In genomic region chr13:24540236-24541126, GRCh38 we compare ENCODE assay signal across 10 cellular contexts. TPM values are rescaled to one million over a fixed set of nuclear protein-coding genes. Genes with fewer than 3 reads are reported as not detected.
A peak's percentile ranks its signal among the peaks of the same experiment; 100 is the strongest.
DNase-seq lines count a peak whose midpoint lies in the region; ATAC-seq and TF ChIP-seq lines count a peak whose summit lies in the region.
"Had no signal": no experiment of that assay in that cellular context is flagged by ENCODE, and none has a peak within 500 bp of the region (broad histone marks: within the 10 kb centered on the region; RNA-seq: fewer than 3 reads in every experiment).

No MANE protein-coding gene starts in this region.

- peak; percentile 62 for ATAC-seq in activated CD4-positive, alpha-beta T cell treated with anti-CD3 and anti-CD28 coated beads for 36 hours
- ATAC-seq in left cardiac atrium = peak; percentile 21 to 44
- peak; percentile 22 for ATAC-seq in stimulated activated memory B cell treated with anti-CD40 and anti-IgM and Interleukin-4, amounts not matched to agents 10 μg/mL and 1 μg/mL and 100 μg/mL, for 72 hours
- ATAC-seq in GM21737 (IDR thresholded peaks at IDR 0.05; ENCODE audit: unreplicated experiment) = no peak

- H3K27ac ChIP-seq in PC-9 = no peak overlapping the region
- H3K27ac ChIP-seq: neutrophil had no signal

- CTCF ChIA-PET in activated CD4-positive, alpha-beta T cell treated with anti-CD3 and anti-CD28 coated beads for 36 hours (lab: Charles Lee) = interaction anchor here (0.6 to 1.7 kb wide), 3 partner anchors 11 to 154 kb away, joined by 3 to 6 read pairs (median 3); partner anchors contain the start of gene PARP4
- CTCF ChIA-PET in PC-9 (lab: Charles Lee) = no interaction called here

- no peaks in the 10 kb centered on the region for H3F3A ChIP-seq in PC-9 (ENCODE audit: insufficient read depth, low read depth)

- no peaks in the 10 kb centered on the region for H3K36me3 Mint-ChIP-seq in activated CD4-positive, alpha-beta T cell treated with anti-CD3 and anti-CD28 coated beads for 36 hours (ENCODE audit: low read depth)
- H3K36me3 Mint-ChIP-seq in stimulated activated memory B cell treated with anti-CD40 and anti-IgM and Interleukin-4, amounts not matched to agents 10 μg/mL and 1 μg/mL and 100 μg/mL, for 72 hours = peaks cover 5% of the 10 kb centered on the region

- H3K4me1 ChIP-seq in PC-9 (replicated peaks; ENCODE audit: insufficient read depth) = no peaks in the 10 kb centered on the region

- no peak overlapping the region for H3K27ac Mint-ChIP-seq in activated CD4-positive, alpha-beta T cell treated with anti-CD3 and anti-CD28 coated beads for 36 hours
- no peak overlapping the region for H3K27ac Mint-ChIP-seq in stimulated activated memory B cell treated with anti-CD40 and anti-IgM and Interleukin-4, amounts not matched to agents 10 μg/mL and 1 μg/mL and 100 μg/mL, for 72 hours

- 0 out of 2 replicates have a peak, but pooled peaks have one; percentile 21 for TF ChIP-seq CTCF in PC-9 (conservative IDR thresholded peaks at IDR 0.05)

- peaks cover 33% of the 10 kb centered on the region for H3K27me3 Mint-ChIP-seq in activated CD4-positive, alpha-beta T cell treated with anti-CD3 and anti-CD28 coated beads for 36 hours
- H3K27me3 Mint-ChIP-seq in stimulated activated memory B cell treated with anti-CD40 and anti-IgM and Interleukin-4, amounts not matched to agents 10 μg/mL and 1 μg/mL and 100 μg/mL, for 72 hours = peaks cover 54% of the 10 kb centered on the region

- intact Hi-C loops in activated CD4-positive, alpha-beta T cell treated with anti-CD3 and anti-CD28 coated beads for 36 hours (cut with DNase I, micrococcal nuclease) = no loop called here
- intact Hi-C loops in PC-9 (cut with micrococcal nuclease; ENCODE audit: unreplicated experiment) = no loop called here
- intact Hi-C loops in left cardiac atrium (cut with DNase I) = no loop called here

- H3K27me3 ChIP-seq in PC-9 (ENCODE audit: insufficient read depth, low read depth) = no peaks in the 10 kb centered on the region

- no peaks in the 10 kb centered on the region for H3K36me3 ChIP-seq in PC-9 (ENCODE audit: low read depth)
- H3K36me3 ChIP-seq: neutrophil had no signal

- no peak overlapping the region for H2AFZ ChIP-seq in PC-9

- no peaks in the 10 kb centered on the region for H3K9me3 ChIP-seq in PC-9 (ENCODE audit: insufficient read depth, low read depth)
- H3K9me3 ChIP-seq: neutrophil had no signal

- no peaks in the 10 kb centered on the region for H3K9me3 Mint-ChIP-seq in activated CD4-positive, alpha-beta T cell treated with anti-CD3 and anti-CD28 coated beads for 36 hours (ENCODE audit: low read depth)
- no peaks in the 10 kb centered on the region for H3K9me3 Mint-ChIP-seq in stimulated activated memory B cell treated with anti-CD40 and anti-IgM and Interleukin-4, amounts not matched to agents 10 μg/mL and 1 μg/mL and 100 μg/mL, for 72 hours

- H3K4me2 ChIP-seq in PC-9 = no peak overlapping the region

- H3K4me3 ChIP-seq in PC-9 = no peak overlapping the region

- H3K4me1 Mint-ChIP-seq in activated CD4-positive, alpha-beta T cell treated with anti-CD3 and anti-CD28 coated beads for 36 hours = peaks cover 5% of the 10 kb centered on the region
- H3K4me1 Mint-ChIP-seq in stimulated activated memory B cell treated with anti-CD40 and anti-IgM and Interleukin-4, amounts not matched to agents 10 μg/mL and 1 μg/mL and 100 μg/mL, for 72 hours = peaks cover 15% of the 10 kb centered on the region

- no TSS peak for BruUV-seq in PC-9 (replicated peaks; lab: Mats Ljungman, UMichigan)

- no peaks in the 10 kb centered on the region for H4K20me1 ChIP-seq in PC-9 (ENCODE audit: insufficient read depth)

- peak; percentile 30 for DNase-seq in activated CD4-positive, alpha-beta T cell treated with anti-CD3 and anti-CD28 coated beads for 36 hours
- no peak for DNase-seq in activated CD4-positive, alpha-beta T cell treated with anti-CD3 and anti-CD28 coated beads, Interleukin-2, amount 50 U/mL, for 4 hours
- DNase-seq in PC-9 = no peak
- no peak for DNase-seq in left cardiac atrium
- no peak for DNase-seq in ureter (ENCODE audit: low spot score)
- DNase-seq in activated naive CD4-positive, alpha-beta T cell treated with Interleukin-2 at 50 U/mL for 16 hours = no peak
- DNase-seq: NCI-H774 had no signal

- H3K4me3 Mint-ChIP-seq in activated CD4-positive, alpha-beta T cell treated with anti-CD3 and anti-CD28 coated beads for 36 hours = no peak overlapping the region
- H3K4me3 Mint-ChIP-seq in stimulated activated memory B cell treated with anti-CD40 and anti-IgM and Interleukin-4, amounts not matched to agents 10 μg/mL and 1 μg/mL and 100 μg/mL, for 72 hours = no peak overlapping the region

- no peaks in the 10 kb centered on the region for H3K79me2 ChIP-seq in PC-9 (ENCODE audit: low read depth)

- H3K9me2 ChIP-seq in PC-9 (ENCODE audit: insufficient read depth) = no peaks in the 10 kb centered on the region

- POLR2A ChIA-PET in activated CD4-positive, alpha-beta T cell treated with anti-CD3 and anti-CD28 coated beads for 36 hours (lab: Charles Lee) = interaction anchor here (0.6 kb wide), 1 partner anchor 168 kb away, joined by 7 read pairs; no protein-coding TSS in a partner anchor
- POLR2A ChIA-PET in PC-9 (lab: Charles Lee; ENCODE audit: unreplicated experiment) = no interaction called here

RNA-seq across cellular contexts. Expression of gene PARP4, which starts 27.9 kb away (rescaled TPM):
- 10 to 100 TPM; 24.6 to 29.1 TPM for total RNA-seq in activated CD4-positive, alpha-beta T cell treated with anti-CD3 and anti-CD28 coated beads for 36 hours
- 54.8 and 80.6 TPM in 2 replicates for total RNA-seq in PC-9 (2021)
- 10 to 100 TPM; 23.9 to 27.8 TPM for total RNA-seq in left cardiac atrium
- total RNA-seq in ureter = 85.6 TPM
